10 cellular contexts compared by ENCODE assay signal in genomic region chr13:98300956-98301641, GRCh38.
DNase-seq lines count a peak whose midpoint lies in the region; ATAC-seq and TF ChIP-seq lines count a peak whose summit lies in the region.
"Had no signal": no experiment of that assay in that cellular context is flagged by ENCODE, and none has a peak within 500 bp of the region (broad histone marks: within the 10 kb centered on the region; RNA-seq: fewer than 3 reads in every experiment).

No MANE protein-coding gene starts in this region.

- H3K4me3 Mint-ChIP-seq in nephron = peak overlapping the region; percentile 33 to 53 (median 47)

- H3K9me3 ChIP-seq in A673 (ENCODE audit: low read depth, low read length, poor library complexity, severe bottlenecking) = no peaks in the 10 kb centered on the region

- H3K4me1 ChIP-seq in A673 (ENCODE audit: insufficient read depth, low read length, poor library complexity, severe bottlenecking) = peaks cover 20% of the 10 kb centered on the region

- BruUV-seq in A673 (replicated peaks; lab: Mats Ljungman, UMichigan) = no TSS peak

- CTCF ChIA-PET in A673 (lab: Charles Lee) = no interaction called here

- DNase-seq in AG08396 (ENCODE audit: low spot score) (peak; percentile 52), NCI-H526 (lab: John Stamatoyannopoulos, UW) (peak; percentile 86 to 94), epidermal melanocyte (ENCODE audit: insufficient read length, low spot score) (peak; percentile 23), A673 (ENCODE audit: low spot score) (no peak), ACHN (no peak)
- no peak for DNase-seq in stimulated activated naive CD4-positive, alpha-beta T cell treated with Interleukin-2 at 50 U/mL for 16 hours (lab: John Stamatoyannopoulos, UW)
- DNase-seq: C1 segment of cervical spinal cord, NCI-H748 treated with DMSO at 0.1 percent for 48 hours had no signal

- no peaks in the 10 kb centered on the region for H3K27me3 ChIP-seq in A673 (replicated peaks; ENCODE audit: insufficient read depth, low read depth, low read length, poor library complexity)

- H3K27me3 Mint-ChIP-seq in nephron (ENCODE audit: low read depth) = no peaks in the 10 kb centered on the region

- in situ Hi-C loops in ACHN (cut with HindIII; ENCODE audit: low pct_ligation_motif_present, low pct_unique_long_range_greater_than_20kb, low sequenced_read_pairs) = no loop called here

- no peak for ATAC-seq in HG02798 (IDR thresholded peaks at IDR 0.05; ENCODE audit: poor library complexity, unreplicated experiment)

- no peaks in the 10 kb centered on the region for H3K36me3 ChIP-seq in A673 (ENCODE audit: insufficient read depth, low read length, poor library complexity, severe bottlenecking)

- peak overlapping the region; percentile 89 to 93 (median 92) for H3K27ac Mint-ChIP-seq in nephron

- intact Hi-C loops in A673 (cut with micrococcal nuclease; ENCODE audit: unreplicated experiment) = no loop called here

- peaks cover 10% of the 10 kb centered on the region for H3K36me3 Mint-ChIP-seq in nephron (ENCODE audit: low read depth)

- H3K27ac ChIP-seq in A673 (ENCODE audit: low read depth, low read length, poor library complexity, severe bottlenecking) = no peak overlapping the region

- TF ChIP-seq CTCF in nephron (IDR thresholded peaks at IDR 0.05; ENCODE audit: unreplicated experiment in 3 of 3) = no peak
- TF ChIP-seq CTCF in A673 (conservative IDR thresholded peaks at IDR 0.05; ENCODE audit: low read depth, low read length) = no peak

- POLR2A ChIA-PET in A673 (lab: Charles Lee; ENCODE audit: low non-redundant PET) = no interaction called here

- no peak overlapping the region for H3K4me3 ChIP-seq in A673 (ENCODE audit: low read depth, low read length, poor library complexity, severe bottlenecking)

- peaks cover 69% of the 10 kb centered on the region for H3K4me1 Mint-ChIP-seq in nephron

- no peaks in the 10 kb centered on the region for H3K9me3 Mint-ChIP-seq in nephron

Comparison
In these comparisons a context has a peak if more than half of its experiments do, and no peak if none do; other contexts are left out.
1. DNase-seq: peak in AG08396 (single experiment), NCI-H526 (2 of 2) and epidermal melanocyte (single experiment); none in A673 (single experiment), stimulated activated naive CD4-positive, alpha-beta T cell treated with Interleukin-2 at 50 U/mL for 16 hours (single experiment) and ACHN (single experiment).